In the genomic region with DNA sequence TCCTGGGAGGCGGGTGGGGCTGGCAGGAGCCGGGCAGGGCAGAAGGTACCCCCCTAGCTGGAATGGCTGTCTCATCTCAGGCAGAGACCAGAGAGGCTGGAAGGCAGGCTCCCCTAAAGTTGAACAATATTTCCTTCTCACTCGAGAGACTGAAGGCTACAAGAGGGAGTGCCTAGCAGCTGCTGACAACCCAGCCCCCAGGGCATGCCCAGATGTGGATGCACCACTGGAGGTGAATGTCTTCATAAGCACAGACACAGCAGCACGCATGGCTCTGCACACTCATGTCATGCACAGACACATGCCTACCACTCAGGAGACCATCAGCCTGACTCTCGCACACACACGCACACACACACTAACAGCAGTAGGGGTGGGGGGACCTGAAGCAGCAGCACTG, we compare ENCODE assay signal across 2 cellular contexts.
TF ChIP-seq lines count a peak whose summit lies in the region.

No MANE protein-coding gene starts in this region.

TF ChIP-seq in H1, 55 proteins besides CTCF, POLR2A, EP300 and RAD21 (continued from another document and continues in another):
- TF ChIP-seq SIN3A (conservative IDR thresholded peaks at IDR 0.05 in 1 of 2, IDR thresholded peaks at IDR 0.05 in 1 of 2; ENCODE audit: low read depth in 1 of 2, low read length in 2 of 2) = no peak
- TF ChIP-seq RFX5 (IDR thresholded peaks at IDR 0.05; ENCODE audit: borderline replicate concordance, low read depth, low read length) = no peak
- TF ChIP-seq SIRT6 (IDR thresholded peaks at IDR 0.05; ENCODE audit: low read length) = no peak
- no peak for TF ChIP-seq CBX8 (IDR thresholded peaks at IDR 0.05; ENCODE audit: borderline replicate concordance, low read depth, low read length)
- no peak for TF ChIP-seq ZNF274 (IDR thresholded peaks at IDR 0.05; ENCODE audit: borderline replicate concordance, extremely low read depth, low read length)
- no peak for TF ChIP-seq BACH1 (IDR thresholded peaks at IDR 0.05; ENCODE audit: low read length)
- TF ChIP-seq MAFK (IDR thresholded peaks at IDR 0.05; ENCODE audit: low read depth, low read length) = no peak
- TF ChIP-seq EGR1 (IDR thresholded peaks at IDR 0.05; ENCODE audit: borderline replicate concordance, low read depth, low read length) = no peak
- no peak for TF ChIP-seq SAP30 (IDR thresholded peaks at IDR 0.05; ENCODE audit: insufficient read depth, insufficient replicate concordance, low read length)
- no peak for TF ChIP-seq SP2 (IDR thresholded peaks at IDR 0.05; ENCODE audit: low read length)
- no peak for TF ChIP-seq CTBP2 (IDR thresholded peaks at IDR 0.05; ENCODE audit: borderline replicate concordance, insufficient read depth, insufficient read length, low read length)
- TF ChIP-seq, protein P1, sequence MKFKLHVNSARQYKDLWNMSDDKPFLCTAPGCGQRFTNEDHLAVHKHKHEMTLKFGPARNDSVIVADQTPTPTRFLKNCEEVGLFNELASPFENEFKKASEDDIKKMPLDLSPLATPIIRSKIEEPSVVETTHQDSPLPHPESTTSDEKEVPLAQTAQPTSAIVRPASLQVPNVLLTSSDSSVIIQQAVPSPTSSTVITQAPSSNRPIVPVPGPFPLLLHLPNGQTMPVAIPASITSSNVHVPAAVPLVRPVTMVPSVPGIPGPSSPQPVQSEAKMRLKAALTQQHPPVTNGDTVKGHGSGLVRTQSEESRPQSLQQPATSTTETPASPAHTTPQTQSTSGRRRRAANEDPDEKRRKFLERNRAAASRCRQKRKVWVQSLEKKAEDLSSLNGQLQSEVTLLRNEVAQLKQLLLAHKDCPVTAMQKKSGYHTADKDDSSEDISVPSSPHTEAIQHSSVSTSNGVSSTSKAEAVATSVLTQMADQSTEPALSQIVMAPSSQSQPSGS (IDR thresholded peaks at IDR 0.05; ENCODE audit: low read length) = no peak
- TF ChIP-seq, protein P2, sequence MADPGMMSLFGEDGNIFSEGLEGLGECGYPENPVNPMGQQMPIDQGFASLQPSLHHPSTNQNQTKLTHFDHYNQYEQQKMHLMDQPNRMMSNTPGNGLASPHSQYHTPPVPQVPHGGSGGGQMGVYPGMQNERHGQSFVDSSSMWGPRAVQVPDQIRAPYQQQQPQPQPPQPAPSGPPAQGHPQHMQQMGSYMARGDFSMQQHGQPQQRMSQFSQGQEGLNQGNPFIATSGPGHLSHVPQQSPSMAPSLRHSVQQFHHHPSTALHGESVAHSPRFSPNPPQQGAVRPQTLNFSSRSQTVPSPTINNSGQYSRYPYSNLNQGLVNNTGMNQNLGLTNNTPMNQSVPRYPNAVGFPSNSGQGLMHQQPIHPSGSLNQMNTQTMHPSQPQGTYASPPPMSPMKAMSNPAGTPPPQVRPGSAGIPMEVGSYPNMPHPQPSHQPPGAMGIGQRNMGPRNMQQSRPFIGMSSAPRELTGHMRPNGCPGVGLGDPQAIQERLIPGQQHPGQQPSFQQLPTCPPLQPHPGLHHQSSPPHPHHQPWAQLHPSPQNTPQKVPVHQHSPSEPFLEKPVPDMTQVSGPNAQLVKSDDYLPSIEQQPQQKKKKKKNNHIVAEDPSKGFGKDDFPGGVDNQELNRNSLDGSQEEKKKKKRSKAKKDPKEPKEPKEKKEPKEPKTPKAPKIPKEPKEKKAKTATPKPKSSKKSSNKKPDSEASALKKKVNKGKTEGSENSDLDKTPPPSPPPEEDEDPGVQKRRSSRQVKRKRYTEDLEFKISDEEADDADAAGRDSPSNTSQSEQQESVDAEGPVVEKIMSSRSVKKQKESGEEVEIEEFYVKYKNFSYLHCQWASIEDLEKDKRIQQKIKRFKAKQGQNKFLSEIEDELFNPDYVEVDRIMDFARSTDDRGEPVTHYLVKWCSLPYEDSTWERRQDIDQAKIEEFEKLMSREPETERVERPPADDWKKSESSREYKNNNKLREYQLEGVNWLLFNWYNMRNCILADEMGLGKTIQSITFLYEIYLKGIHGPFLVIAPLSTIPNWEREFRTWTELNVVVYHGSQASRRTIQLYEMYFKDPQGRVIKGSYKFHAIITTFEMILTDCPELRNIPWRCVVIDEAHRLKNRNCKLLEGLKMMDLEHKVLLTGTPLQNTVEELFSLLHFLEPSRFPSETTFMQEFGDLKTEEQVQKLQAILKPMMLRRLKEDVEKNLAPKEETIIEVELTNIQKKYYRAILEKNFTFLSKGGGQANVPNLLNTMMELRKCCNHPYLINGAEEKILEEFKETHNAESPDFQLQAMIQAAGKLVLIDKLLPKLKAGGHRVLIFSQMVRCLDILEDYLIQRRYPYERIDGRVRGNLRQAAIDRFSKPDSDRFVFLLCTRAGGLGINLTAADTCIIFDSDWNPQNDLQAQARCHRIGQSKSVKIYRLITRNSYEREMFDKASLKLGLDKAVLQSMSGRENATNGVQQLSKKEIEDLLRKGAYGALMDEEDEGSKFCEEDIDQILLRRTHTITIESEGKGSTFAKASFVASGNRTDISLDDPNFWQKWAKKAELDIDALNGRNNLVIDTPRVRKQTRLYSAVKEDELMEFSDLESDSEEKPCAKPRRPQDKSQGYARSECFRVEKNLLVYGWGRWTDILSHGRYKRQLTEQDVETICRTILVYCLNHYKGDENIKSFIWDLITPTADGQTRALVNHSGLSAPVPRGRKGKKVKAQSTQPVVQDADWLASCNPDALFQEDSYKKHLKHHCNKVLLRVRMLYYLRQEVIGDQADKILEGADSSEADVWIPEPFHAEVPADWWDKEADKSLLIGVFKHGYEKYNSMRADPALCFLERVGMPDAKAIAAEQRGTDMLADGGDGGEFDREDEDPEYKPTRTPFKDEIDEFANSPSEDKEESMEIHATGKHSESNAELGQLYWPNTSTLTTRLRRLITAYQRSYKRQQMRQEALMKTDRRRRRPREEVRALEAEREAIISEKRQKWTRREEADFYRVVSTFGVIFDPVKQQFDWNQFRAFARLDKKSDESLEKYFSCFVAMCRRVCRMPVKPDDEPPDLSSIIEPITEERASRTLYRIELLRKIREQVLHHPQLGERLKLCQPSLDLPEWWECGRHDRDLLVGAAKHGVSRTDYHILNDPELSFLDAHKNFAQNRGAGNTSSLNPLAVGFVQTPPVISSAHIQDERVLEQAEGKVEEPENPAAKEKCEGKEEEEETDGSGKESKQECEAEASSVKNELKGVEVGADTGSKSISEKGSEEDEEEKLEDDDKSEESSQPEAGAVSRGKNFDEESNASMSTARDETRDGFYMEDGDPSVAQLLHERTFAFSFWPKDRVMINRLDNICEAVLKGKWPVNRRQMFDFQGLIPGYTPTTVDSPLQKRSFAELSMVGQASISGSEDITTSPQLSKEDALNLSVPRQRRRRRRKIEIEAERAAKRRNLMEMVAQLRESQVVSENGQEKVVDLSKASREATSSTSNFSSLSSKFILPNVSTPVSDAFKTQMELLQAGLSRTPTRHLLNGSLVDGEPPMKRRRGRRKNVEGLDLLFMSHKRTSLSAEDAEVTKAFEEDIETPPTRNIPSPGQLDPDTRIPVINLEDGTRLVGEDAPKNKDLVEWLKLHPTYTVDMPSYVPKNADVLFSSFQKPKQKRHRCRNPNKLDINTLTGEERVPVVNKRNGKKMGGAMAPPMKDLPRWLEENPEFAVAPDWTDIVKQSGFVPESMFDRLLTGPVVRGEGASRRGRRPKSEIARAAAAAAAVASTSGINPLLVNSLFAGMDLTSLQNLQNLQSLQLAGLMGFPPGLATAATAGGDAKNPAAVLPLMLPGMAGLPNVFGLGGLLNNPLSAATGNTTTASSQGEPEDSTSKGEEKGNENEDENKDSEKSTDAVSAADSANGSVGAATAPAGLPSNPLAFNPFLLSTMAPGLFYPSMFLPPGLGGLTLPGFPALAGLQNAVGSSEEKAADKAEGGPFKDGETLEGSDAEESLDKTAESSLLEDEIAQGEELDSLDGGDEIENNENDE (IDR thresholded peaks at IDR 0.05; ENCODE audit: insufficient replicate concordance, low read length) = no peak

TF ChIP-seq in neural cell, 6 proteins besides CTCF, POLR2A, EP300 and RAD21 (continued from another document):
- TF ChIP-seq REST (IDR thresholded peaks at IDR 0.05; ENCODE audit: borderline replicate concordance) (no peak), MXI1 (conservative IDR thresholded peaks at IDR 0.05; ENCODE audit: poor library complexity, severe bottlenecking) (no peak), TAF1 (IDR thresholded peaks at IDR 0.05; ENCODE audit: low read depth) (no peak), POLR2AphosphoS5 (IDR thresholded peaks at IDR 0.05) (no peak)
